2 cellular contexts compared by ENCODE assay signal in the genomic region with DNA sequence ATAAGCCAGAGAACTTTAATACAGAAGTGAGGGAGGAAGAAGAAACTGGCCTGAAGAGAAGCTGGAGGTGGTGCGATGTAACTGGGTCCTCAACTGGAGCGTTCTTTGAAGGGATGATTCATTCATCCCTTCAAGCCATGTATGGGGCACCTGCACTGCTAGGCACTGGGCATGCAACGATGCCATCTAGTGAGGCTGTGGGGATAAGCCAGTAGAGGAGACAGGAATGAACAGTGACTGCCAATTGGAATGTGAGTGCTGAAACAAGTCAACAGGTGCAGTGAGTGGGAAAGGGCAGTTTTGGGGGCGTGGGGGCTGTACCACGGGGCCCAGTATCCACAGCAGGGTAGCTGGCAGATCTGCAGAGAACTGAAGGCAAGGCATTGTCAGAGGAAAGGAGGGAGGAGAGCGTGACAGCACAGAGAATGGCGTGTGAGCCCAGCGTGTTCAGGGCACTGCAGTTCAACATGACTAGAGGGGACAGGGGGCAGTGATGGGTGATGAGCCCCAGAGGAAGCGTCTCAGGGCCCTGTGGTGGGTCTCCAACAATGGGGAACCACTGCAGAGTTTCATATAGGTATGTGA.
TF ChIP-seq lines count a peak whose summit lies in the region.

No MANE protein-coding gene starts in this region.

TF ChIP-seq in A549, 52 proteins besides CTCF, POLR2A, EP300 and RAD21:
- TF ChIP-seq SMC3 (IDR thresholded peaks at IDR 0.05) (peak; percentile 42; the same call in 1 of the 3 replicates), FOSL2 (IDR thresholded peaks at IDR 0.05) (0 out of 2 replicates have a peak, but pooled peaks have one; percentile 12), FOSL2 (CRISPR knock-in tag; IDR thresholded peaks at IDR 0.05) (peak; percentile 40; the same call in 1 of the 2 replicates)
- TF ChIP-seq, protein P1, sequence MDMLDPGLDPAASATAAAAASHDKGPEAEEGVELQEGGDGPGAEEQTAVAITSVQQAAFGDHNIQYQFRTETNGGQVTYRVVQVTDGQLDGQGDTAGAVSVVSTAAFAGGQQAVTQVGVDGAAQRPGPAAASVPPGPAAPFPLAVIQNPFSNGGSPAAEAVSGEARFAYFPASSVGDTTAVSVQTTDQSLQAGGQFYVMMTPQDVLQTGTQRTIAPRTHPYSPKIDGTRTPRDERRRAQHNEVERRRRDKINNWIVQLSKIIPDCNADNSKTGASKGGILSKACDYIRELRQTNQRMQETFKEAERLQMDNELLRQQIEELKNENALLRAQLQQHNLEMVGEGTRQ (IDR thresholded peaks at IDR 0.05), result no peak
- TF ChIP-seq, protein P2, sequence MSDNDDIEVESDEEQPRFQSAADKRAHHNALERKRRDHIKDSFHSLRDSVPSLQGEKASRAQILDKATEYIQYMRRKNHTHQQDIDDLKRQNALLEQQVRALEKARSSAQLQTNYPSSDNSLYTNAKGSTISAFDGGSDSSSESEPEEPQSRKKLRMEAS (IDR thresholded peaks at IDR 0.05), result no peak

TF ChIP-seq in H1, 55 proteins besides CTCF, POLR2A, EP300 and RAD21:
- no peak for TF ChIP-seq YY1 (IDR thresholded peaks at IDR 0.05; ENCODE audit: low read depth, low read length)
- TF ChIP-seq JUND (IDR thresholded peaks at IDR 0.05; ENCODE audit: low read length), result peak; percentile 72; the same call in 1 of the 2 replicates
TF ChIP-seq in H1: peak in this region for 1.
